ENCODE assay signal across 2 cellular contexts in genomic region chr1:33165209-33165608, GRCh38.
TF ChIP-seq lines count a peak whose summit lies in the region.

No MANE protein-coding gene starts in this region.

TF ChIP-seq in HEK293T, 16 proteins besides CTCF, POLR2A, EP300 and RAD21:
- no peak for TF ChIP-seq ZNF384 (IDR thresholded peaks at IDR 0.05)
- TF ChIP-seq HDGF (IDR thresholded peaks at IDR 0.05; ENCODE audit: borderline replicate concordance) = no peak
- no peak for TF ChIP-seq FOXK2 (IDR thresholded peaks at IDR 0.05)
- no peak for TF ChIP-seq CTBP1 (IDR thresholded peaks at IDR 0.05; ENCODE audit: borderline replicate concordance)
- no peak for TF ChIP-seq PKNOX1 (IDR thresholded peaks at IDR 0.05)
- no peak for TF ChIP-seq FOXA1 (IDR thresholded peaks at IDR 0.05)
- no peak for TF ChIP-seq SUZ12 (IDR thresholded peaks at IDR 0.05)
- TF ChIP-seq ARNT (IDR thresholded peaks at IDR 0.05) = no peak
- TF ChIP-seq LEF1 (IDR thresholded peaks at IDR 0.05; ENCODE audit: borderline replicate concordance) = no peak
- TF ChIP-seq L3MBTL2 (conservative IDR thresholded peaks at IDR 0.05) = no peak
- no peak for TF ChIP-seq FOXM1 (IDR thresholded peaks at IDR 0.05; ENCODE audit: borderline replicate concordance)
- TF ChIP-seq BHLHE40 (IDR thresholded peaks at IDR 0.05; ENCODE audit: borderline replicate concordance) = no peak
- TF ChIP-seq SP1 (IDR thresholded peaks at IDR 0.05) = no peak
- no peak for TF ChIP-seq ELF4 (IDR thresholded peaks at IDR 0.05)
- TF ChIP-seq NFRKB (IDR thresholded peaks at IDR 0.05) = no peak
- no peak for TF ChIP-seq TARDBP (IDR thresholded peaks at IDR 0.05)

TF ChIP-seq in H1, 55 proteins besides CTCF, POLR2A, EP300 and RAD21:
- peak; percentile 77 for TF ChIP-seq E2F6 (IDR thresholded peaks at IDR 0.05)
- no peak for TF ChIP-seq CREB1 (IDR thresholded peaks at IDR 0.05)
- TF ChIP-seq POU5F1 (IDR thresholded peaks at IDR 0.05; ENCODE audit: low read depth, low read length) = no peak
- peak; percentile 46; the same call in 1 of the 2 replicates for TF ChIP-seq SP1 (IDR thresholded peaks at IDR 0.05; ENCODE audit: low read depth, low read length)
TF ChIP-seq in H1: peak in this region for 2.
